14 cellular contexts compared by ENCODE assay signal in the genomic region with DNA sequence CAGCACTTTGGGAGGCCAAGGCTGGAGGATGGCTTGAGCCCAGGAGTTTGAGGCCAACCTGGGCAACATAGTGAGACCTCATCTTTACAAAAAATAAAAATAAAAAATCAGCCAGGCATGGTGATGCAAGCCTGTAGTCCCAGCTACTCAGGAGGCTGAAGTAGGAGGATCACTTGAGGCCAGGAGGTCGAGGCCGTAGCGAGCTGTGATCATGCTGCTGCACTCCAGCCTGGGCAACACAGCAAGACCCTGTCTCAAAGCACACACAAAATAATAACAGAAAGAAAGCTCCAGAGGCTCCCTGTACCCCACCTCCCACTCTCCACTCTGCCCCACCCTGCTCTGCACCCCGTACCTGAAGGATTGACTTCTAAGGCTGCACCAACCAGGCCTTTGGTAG. TPM values are rescaled to one million over a fixed set of nuclear protein-coding genes. Genes with fewer than 3 reads are reported as not detected.
DNase-seq lines count a peak whose midpoint lies in the region; TF ChIP-seq lines count a peak whose summit lies in the region.
"Not testable (repeated sequence)": the region's sequence is repeated elsewhere in the genome, so short reads cannot be mapped to it uniquely, and the experiment has no call there.
"Had no signal": no experiment of that assay in that cellular context is flagged by ENCODE, and none has a peak within 500 bp of the region (broad histone marks: within the 10 kb centered on the region; RNA-seq: fewer than 3 reads in every experiment).

No MANE protein-coding gene starts in this region.

- H3K4me1 Mint-ChIP-seq in brain, result peaks cover 98% of the 10 kb centered on the region
- peaks cover 85% of the 10 kb centered on the region for H3K4me1 Mint-ChIP-seq in type B pancreatic cell (ENCODE audit: unreplicated experiment)

- H3K27me3 Mint-ChIP-seq in brain, type B pancreatic cell: not testable (repeated sequence)

- not testable (repeated sequence) for H3K79me2 ChIP-seq in mesendoderm (ENCODE audit: control insufficient read depth, insufficient read depth, low read length)

- not testable (repeated sequence) for H4K91ac ChIP-seq in neuronal stem cell (ENCODE audit: low read depth, low read length, poor library complexity)

- H3K4ac ChIP-seq in mesendoderm (ENCODE audit: low read depth, low read length); neuronal stem cell (ENCODE audit: low read length): not testable (repeated sequence)

- H4K8ac ChIP-seq in mesendoderm (ENCODE audit: low read depth, low read length); neuronal stem cell (ENCODE audit: low read depth, low read length): not testable (repeated sequence)

- not testable (repeated sequence) for H3K27me3 ChIP-seq in mesendoderm (ENCODE audit: insufficient read depth, low read length, poor library complexity)
- peaks cover 0 to 26% (median 2%) of the 10 kb centered on the region in 3 experiments for H3K27me3 ChIP-seq in neuronal stem cell (ENCODE audit: control insufficient read depth in 3 of 3, insufficient read depth in 3 of 3, low read depth in 1 of 3, low read length in 3 of 3)

- H3K27ac Mint-ChIP-seq in brain, result peak overlapping the region in 4 of 5 experiments; percentile 91 to 96 (median 94)
- H3K27ac Mint-ChIP-seq in type B pancreatic cell, result peak overlapping the region; percentile 77

- H3K36me3 Mint-ChIP-seq in brain, type B pancreatic cell: not testable (repeated sequence)

- CTCF ChIA-PET in HEK293 (lab: Yijun Ruan, JAX) (interaction anchor here (1.4 to 5.0 kb wide), 2 partner anchors 10 to 14 kb away, joined by 4 to 21 read pairs; no protein-coding TSS in a partner anchor), RWPE1 (lab: Yijun Ruan, JAX) (interaction anchor here (0.6 to 1.3 kb wide), 3 partner anchors 8 to 184 kb away, joined by 3 to 5 read pairs (median 4); no protein-coding TSS in a partner anchor)

- not testable (repeated sequence) for H3K23ac ChIP-seq in mesendoderm (ENCODE audit: low read length); neuronal stem cell (ENCODE audit: low read depth, low read length, poor library complexity)

- not testable (repeated sequence) for H2AFZ ChIP-seq in neuronal stem cell (ENCODE audit: low read length)

- DNase-seq in RWPE1 (ENCODE audit: low spot score); mesendoderm; neuronal stem cell (ENCODE audit: low spot score); type B pancreatic cell (ENCODE audit: extremely low spot score, unreplicated experiment): not testable (repeated sequence)

- not testable (repeated sequence) for H3K56ac ChIP-seq in mesendoderm (ENCODE audit: low read length)

- H2BK15ac ChIP-seq in mesendoderm (replicated peaks; ENCODE audit: low read depth); neuronal stem cell (ENCODE audit: low read length): not testable (repeated sequence)

- H3K18ac ChIP-seq in mesendoderm (ENCODE audit: low read length), result not testable (repeated sequence)
- H3K18ac ChIP-seq in neuronal stem cell (ENCODE audit: low read length), result peak overlapping the region; percentile 40

- H2AK5ac ChIP-seq in mesendoderm (ENCODE audit: low read length) (peak overlapping the region; percentile 12), neuronal stem cell (ENCODE audit: low read depth, low read length) (peak overlapping the region; percentile 17)

- H2BK5ac ChIP-seq in mesendoderm (ENCODE audit: low read length); neuronal stem cell (ENCODE audit: low read length): not testable (repeated sequence)

- not testable (repeated sequence) for H3K4me3 ChIP-seq in HEK293 (ENCODE audit: low read depth, low read length); mesendoderm (ENCODE audit: low read length); neuronal stem cell (ENCODE audit: low read length in 2 of 2)

- H3K14ac ChIP-seq in neuronal stem cell (ENCODE audit: low read length), result not testable (repeated sequence)

- not testable (repeated sequence) for H4K5ac ChIP-seq in mesendoderm (ENCODE audit: low read length)

- POLR2A ChIA-PET in HEK293 (lab: Yijun Ruan, JAX); RWPE1 (lab: Yijun Ruan, JAX; ENCODE audit: low non-redundant PET): not testable (repeated sequence)

- H3K79me1 ChIP-seq in mesendoderm (ENCODE audit: low read length); neuronal stem cell (ENCODE audit: low read depth, low read length): not testable (repeated sequence)

- not testable (repeated sequence) for H2BK120ac ChIP-seq in mesendoderm (ENCODE audit: low read depth, low read length); neuronal stem cell (ENCODE audit: low read depth, low read length)

- no CpG with 5 or more reads among the region's 4 CpGs for WGBS in mesendoderm (ENCODE audit: extremely low coverage, insufficient coverage, low lambda C conversion rate)
- WGBS in neuronal stem cell (ENCODE audit: extremely low coverage in 2 of 2, insufficient read length in 2 of 2, insufficient replicate concordance in 1 of 2), 2 donors, result no CpG with 5 or more reads among the region's 4 CpGs

- H3K4me1 ChIP-seq in HEK293 (ENCODE audit: control insufficient read depth, insufficient read depth, low read length), result not testable (repeated sequence)
- H3K4me1 ChIP-seq in mesendoderm (ENCODE audit: control insufficient read depth, low read depth, low read length) (peaks cover 12% of the 10 kb centered on the region), neuronal stem cell (ENCODE audit: control insufficient read depth in 2 of 2, insufficient read depth in 1 of 2, low read depth in 1 of 2, low read length in 2 of 2) (peaks cover 41 to 48% of the 10 kb centered on the region in 2 donors)

- H3K4me2 ChIP-seq in mesendoderm (ENCODE audit: low read length); neuronal stem cell (ENCODE audit: insufficient read depth, low read length, poor library complexity, severe bottlenecking): not testable (repeated sequence)

- not testable (repeated sequence) for TF ChIP-seq CTCF in HEK293 (tag by site-specific recombination; IDR thresholded peaks at IDR 0.05); RWPE1 (conservative IDR thresholded peaks at IDR 0.05; ENCODE audit: low read depth); brain (conservative IDR thresholded peaks at IDR 0.05); type B pancreatic cell (conservative IDR thresholded peaks at IDR 0.05)

- not testable (repeated sequence) for H3K9ac ChIP-seq in mesendoderm (ENCODE audit: low read length); neuronal stem cell (ENCODE audit: low read depth, low read length, poor library complexity)

- not testable (repeated sequence) for H2BK12ac ChIP-seq in neuronal stem cell (ENCODE audit: low read length)

- peaks cover 0 to 10% (median 0%) of the 10 kb centered on the region in 5 experiments for H3K9me3 Mint-ChIP-seq in brain
- not testable (repeated sequence) for H3K9me3 Mint-ChIP-seq in type B pancreatic cell

- H3K4me3 Mint-ChIP-seq in brain, type B pancreatic cell: not testable (repeated sequence)

- not testable (repeated sequence) for H3K9me3 ChIP-seq in HEK293 (ENCODE audit: control insufficient read depth, insufficient read depth, low read depth, low read length); neuronal stem cell (replicated peaks in 1 of 2; ENCODE audit: control insufficient read depth in 2 of 2, insufficient read depth in 1 of 2, low read depth in 1 of 2, low read length in 2 of 2)

- not testable (repeated sequence) for H3K27ac ChIP-seq in HEK293 (ENCODE audit: extremely low read depth, low read depth, low read length); mesendoderm (ENCODE audit: low read depth, low read length); neuronal stem cell (replicated peaks; ENCODE audit: low read length)
- H3K27ac ChIP-seq in RWPE1, result peak overlapping the region; percentile 29

- H3K36me3 ChIP-seq in HEK293 (ENCODE audit: control insufficient read depth in 2 of 2, insufficient read depth in 1 of 2, low read length in 2 of 2); mesendoderm (ENCODE audit: control insufficient read depth, insufficient read depth, low read length); neuronal stem cell (replicated peaks in 1 of 2; ENCODE audit: control insufficient read depth in 2 of 2, insufficient read depth in 2 of 2, low read length in 2 of 2): not testable (repeated sequence)

TF ChIP-seq in HEK293, 187 proteins besides CTCF, POLR2A, EP300 and RAD21:
- TF ChIP-seq ZNF121 (tag by site-specific recombination; IDR thresholded peaks at IDR 0.05), result peak; percentile 71

RNA-seq across cellular contexts. Expression of a gene that starts 24.2 kb away (rescaled TPM):
- polyA plus RNA-seq in brain (ENCODE audit: insufficient read depth, low read depth, low replicate concordance), result not detected
- polyA plus RNA-seq in mesendoderm (2013, experiment 1 of 2), result 0.42 TPM
- 0.55 TPM for polyA plus RNA-seq in mesendoderm (2013, experiment 2 of 2)
- 0.11 TPM for polyA plus RNA-seq in neuronal stem cell (2013, experiment 1 of 2)
- polyA plus RNA-seq in neuronal stem cell (2013, experiment 2 of 2), result 0.08 TPM
- total RNA-seq in type B pancreatic cell (ENCODE audit: low replicate concordance), result not detected in 2 replicates
- total RNA-seq: A172; A673; Calu3; CD4-positive, alpha-beta memory T cell; Daoy; G401; HFFc6 had no signal
- polyA plus RNA-seq: BJ; CD4-positive, alpha-beta memory T cell had no signal

RNA-seq across cellular contexts. Expression of a gene that starts 42.5 kb away (rescaled TPM):
- polyA plus RNA-seq in brain (ENCODE audit: insufficient read depth, low read depth, low replicate concordance), result 13.3 TPM
- 0.04 TPM for polyA plus RNA-seq in mesendoderm (2013, experiment 1 of 2)
- polyA plus RNA-seq in mesendoderm (2013, experiment 2 of 2), result 0.04 TPM
- 3.9 TPM for polyA plus RNA-seq in neuronal stem cell (2013, experiment 1 of 2)
- 4.0 TPM for polyA plus RNA-seq in neuronal stem cell (2013, experiment 2 of 2)
- 0.07 and 1.1 TPM in 2 replicates for total RNA-seq in type B pancreatic cell (ENCODE audit: low replicate concordance)
- total RNA-seq: A172; A673; Calu3; CD4-positive, alpha-beta memory T cell; Daoy; G401 had no signal
- polyA plus RNA-seq: CD4-positive, alpha-beta memory T cell had no signal
